Comparison of ENCODE assay signal across 11 cellular contexts in genomic region chr19:41582577-41583182, GRCh38. TPM values are rescaled to one million over a fixed set of nuclear protein-coding genes. Genes with fewer than 3 reads are reported as not detected.
A peak's percentile ranks its signal among the peaks of the same experiment; 100 is the strongest.
DNase-seq lines count a peak whose midpoint lies in the region; ATAC-seq, FAIRE-seq and TF ChIP-seq lines count a peak whose summit lies in the region.
"Not testable (repeated sequence)": the region's sequence is repeated elsewhere in the genome, so short reads cannot be mapped to it uniquely, and the experiment has no call there.
"Had no signal": no experiment of that assay in that cellular context is flagged by ENCODE, and none has a peak within 500 bp of the region (broad histone marks: within the 10 kb centered on the region; RNA-seq: fewer than 3 reads in every experiment).

No MANE protein-coding gene starts in this region.

- H3K4ac ChIP-seq in mesendoderm (ENCODE audit: low read depth, low read length): not testable (repeated sequence)

- not testable (repeated sequence) for H2BK5ac ChIP-seq in mesendoderm (ENCODE audit: low read length)

- H4K5ac ChIP-seq in mesendoderm (ENCODE audit: low read length): not testable (repeated sequence)

- H3K23ac ChIP-seq in mesendoderm (ENCODE audit: low read length): not testable (repeated sequence)

- not testable (repeated sequence) for H3K79me1 ChIP-seq in mesendoderm (ENCODE audit: low read length)

- CTCF ChIA-PET in HEK293 (lab: Yijun Ruan, JAX): interaction anchor here (0.6 to 6.9 kb wide), 6 partner anchors 10 to 593 kb away, joined by 3 to 38 read pairs (median 4); no protein-coding TSS in a partner anchor
- CTCF ChIA-PET in K562 (lab: Yijun Ruan, JAX; ENCODE audit: low intra/inter-chr PET ratio): not testable (repeated sequence)

- H3K9me1 ChIP-seq in K562 (ENCODE audit: control insufficient read depth, insufficient read depth, low read length): not testable (repeated sequence)

- H2BK15ac ChIP-seq in mesendoderm (replicated peaks; ENCODE audit: low read depth): not testable (repeated sequence)

- intact Hi-C loops in K562 (cut with micrococcal nuclease): not testable (repeated sequence)

- not testable (repeated sequence) for H3K4me2 ChIP-seq in BLaER1; K562 (ENCODE audit: insufficient read depth, low read length); mesendoderm (ENCODE audit: low read length)

- not testable (repeated sequence) for H2AK5ac ChIP-seq in mesendoderm (ENCODE audit: low read length)

- not testable (repeated sequence) for TF ChIP-seq CTCF in HEK293 (tag by site-specific recombination; IDR thresholded peaks at IDR 0.05); K562 (IDR thresholded peaks at IDR 0.05 in 2 of 3, conservative IDR thresholded peaks at IDR 0.05 in 1 of 3; ENCODE audit: insufficient read depth in 2 of 3, low read depth in 1 of 3, low read length in 3 of 3); endothelial cell (IDR thresholded peaks at IDR 0.05; ENCODE audit: unreplicated experiment)

- not testable (repeated sequence) for H3K27me3 ChIP-seq in BLaER1; K562 (ENCODE audit: control insufficient read depth in 2 of 2, insufficient read depth in 2 of 2, low read length in 2 of 2); mesendoderm (ENCODE audit: insufficient read depth, low read length, poor library complexity)

- H3K36me3 ChIP-seq in BLaER1: peaks cover 100% of the 10 kb centered on the region
- not testable (repeated sequence) for H3K36me3 ChIP-seq in HEK293 (ENCODE audit: control insufficient read depth in 2 of 2, insufficient read depth in 1 of 2, low read length in 2 of 2); K562 (ENCODE audit: control insufficient read depth, insufficient read depth, low read length); mesendoderm (ENCODE audit: control insufficient read depth, insufficient read depth, low read length)

- TF ChIP-seq POLR2A in K562 (conservative IDR thresholded peaks at IDR 0.05): not testable (repeated sequence)

- not testable (repeated sequence) for FAIRE-seq in K562 (lab: Jason Lieb, UNC)

- H3K79me2 ChIP-seq in K562 (ENCODE audit: control insufficient read depth, insufficient read depth, low read length); mesendoderm (ENCODE audit: control insufficient read depth, insufficient read depth, low read length): not testable (repeated sequence)

- not testable (repeated sequence) for H3K9ac ChIP-seq in BLaER1; K562 (ENCODE audit: insufficient read depth in 1 of 2, low read depth in 2 of 2, low read length in 2 of 2); mesendoderm (ENCODE audit: low read length)

- H2BK120ac ChIP-seq in mesendoderm (ENCODE audit: low read depth, low read length): not testable (repeated sequence)

- not testable (repeated sequence) for TF ChIP-seq RAD21 in K562 (CRISPR knock-in tag; conservative IDR thresholded peaks at IDR 0.05 in 1 of 2, IDR thresholded peaks at IDR 0.05 in 1 of 2)

- not testable (repeated sequence) for H3K4me1 Mint-ChIP-seq in activated naive CD8-positive, alpha-beta T cell treated with anti-CD3 and anti-CD28 coated beads for 36 hours; endothelial cell (ENCODE audit: unreplicated experiment)

- H4K8ac ChIP-seq in mesendoderm (ENCODE audit: low read depth, low read length): not testable (repeated sequence)

- POLR2A ChIA-PET in HEK293 (lab: Yijun Ruan, JAX); K562 (lab: Yijun Ruan, JAX): not testable (repeated sequence)

- H3K56ac ChIP-seq in mesendoderm (ENCODE audit: low read length): not testable (repeated sequence)

- 7% methylated on average over 1 of the region's 1 CpG for WGBS in K562 (ENCODE audit: insufficient coverage, low coverage, missing lambda C conversion rate)
- WGBS in mesendoderm (ENCODE audit: extremely low coverage, insufficient coverage, low lambda C conversion rate): no CpG with 5 or more reads among the region's 1 CpG

- peaks cover 48% of the 10 kb centered on the region for H3K36me3 Mint-ChIP-seq in activated naive CD8-positive, alpha-beta T cell treated with anti-CD3 and anti-CD28 coated beads for 36 hours
- peaks cover 94% of the 10 kb centered on the region for H3K36me3 Mint-ChIP-seq in endothelial cell (ENCODE audit: low read depth, unreplicated experiment)

- H3K4me3 Mint-ChIP-seq in activated naive CD8-positive, alpha-beta T cell treated with anti-CD3 and anti-CD28 coated beads for 36 hours: not testable (repeated sequence)
- H3K4me3 Mint-ChIP-seq in endothelial cell (ENCODE audit: unreplicated experiment): peak overlapping the region; percentile 89

- H2AFZ ChIP-seq in K562 (ENCODE audit: low read depth, low read length): not testable (repeated sequence)

- peaks cover 30% of the 10 kb centered on the region for H4K20me1 ChIP-seq in BLaER1
- not testable (repeated sequence) for H4K20me1 ChIP-seq in K562 (replicated peaks; ENCODE audit: control insufficient read depth, insufficient read depth, low read length)

- H3K4me3 ChIP-seq in BLaER1: peak overlapping the region; percentile 22; the same call in 1 of the 2 replicates
- not testable (repeated sequence) for H3K4me3 ChIP-seq in HEK293 (ENCODE audit: low read depth, low read length); K562; mesendoderm (ENCODE audit: low read length)

- peak overlapping the region; percentile 21 for H3K27ac Mint-ChIP-seq in activated naive CD8-positive, alpha-beta T cell treated with anti-CD3 and anti-CD28 coated beads for 36 hours
- H3K27ac Mint-ChIP-seq in endothelial cell (ENCODE audit: unreplicated experiment): peak overlapping the region; percentile 53

- not testable (repeated sequence) for H3K4me1 ChIP-seq in BLaER1; HEK293 (ENCODE audit: control insufficient read depth, insufficient read depth, low read length); K562 (replicated peaks in 1 of 2; ENCODE audit: control insufficient read depth in 2 of 2, insufficient read depth in 2 of 2, low read length in 2 of 2); mesendoderm (ENCODE audit: control insufficient read depth, low read depth, low read length)

- H3K27ac ChIP-seq in BLaER1; HEK293 (ENCODE audit: extremely low read depth, low read depth, low read length); K562 (ENCODE audit: extremely low read depth, low read depth, low read length); mesendoderm (ENCODE audit: low read depth, low read length): not testable (repeated sequence)

- not testable (repeated sequence) for H3K27me3 Mint-ChIP-seq in activated naive CD8-positive, alpha-beta T cell treated with anti-CD3 and anti-CD28 coated beads for 36 hours
- peaks cover 15% of the 10 kb centered on the region for H3K27me3 Mint-ChIP-seq in endothelial cell (ENCODE audit: unreplicated experiment)

- in situ Hi-C loops in K562 (cut with MboI): not testable (repeated sequence)

- ATAC-seq in K562: not testable (repeated sequence)

- peaks cover 49% of the 10 kb centered on the region for H3K9me3 ChIP-seq in BLaER1
- H3K9me3 ChIP-seq in HEK293 (ENCODE audit: control insufficient read depth, insufficient read depth, low read depth, low read length); K562 (replicated peaks; ENCODE audit: control insufficient read depth, insufficient read depth, low read depth, low read length): not testable (repeated sequence)

- BruUV-seq in K562 (replicated peaks; lab: Mats Ljungman, UMichigan): not testable (repeated sequence)

- peaks cover 20% of the 10 kb centered on the region for H3K9me3 Mint-ChIP-seq in activated naive CD8-positive, alpha-beta T cell treated with anti-CD3 and anti-CD28 coated beads for 36 hours
- H3K9me3 Mint-ChIP-seq in endothelial cell (ENCODE audit: unreplicated experiment): peaks cover 39% of the 10 kb centered on the region

- not testable (repeated sequence) for H3K18ac ChIP-seq in mesendoderm (ENCODE audit: low read length)

- TF ChIP-seq EP300 in K562 (IDR thresholded peaks at IDR 0.05; ENCODE audit: low read length): not testable (repeated sequence)

- not testable (repeated sequence) for DNase-seq in activated naive CD8-positive, alpha-beta T cell treated with anti-CD3 and anti-CD28 coated beads for 36 hours; K562 (ENCODE audit: extremely low read depth in 1 of 4, low spot score in 3 of 4); endothelial cell (ENCODE audit: low spot score)
- peak; percentile 2 for DNase-seq in mesendoderm

RNA-seq across cellular contexts. Expression of gene CEACAM21, which starts 6.7 kb away (rescaled TPM):
- 10 to 100 TPM; 36.5 to 37.5 TPM for total RNA-seq in activated naive CD8-positive, alpha-beta T cell treated with anti-CD3 and anti-CD28 coated beads for 36 hours
- not detected in 2 replicates for total RNA-seq in K562 (2011; cell fraction: chromatin; rRNA removed; ENCODE audit: low replicate concordance)
- not detected in 2 replicates for total RNA-seq in K562 (2011; cell fraction: nucleolus; rRNA removed)
- not detected in 2 replicates for total RNA-seq in K562 (2011; cell fraction: nucleoplasm; rRNA removed)
- total RNA-seq in K562 (2014; rRNA removed) (0.12 and 0.14 TPM in 2 replicates), K562 (2014; rRNA removed; fragmentation: Illumina TruSeq; extraction: Trizol) (0.13 and 0.18 TPM in 2 replicates), K562 (2015; rRNA removed; fragmentation: Illumina TruSeq; extraction: Trizol) (0.40 and 0.49 TPM in 2 replicates), K562 (2021) (0.18 TPM in 2 replicates), endothelial cell (ENCODE audit: unreplicated experiment) (74.1 TPM)
- polyA plus RNA-seq in K562 (2011; rRNA removed) (0.06 TPM in 1 of 2 replicates, not detected in the other), K562 (2014; fragmentation: Illumina TruSeq; extraction: Trizol) (0.24 and 0.30 TPM in 2 replicates), K562 (2014; fragmentation: Nextera tagmentation; extraction: Ambion mirVana) (under 1 TPM in 1 of 2 experiments, not detected in 1; 0.24 TPM), K562 (2014; rRNA removed) (0.11 TPM in 1 of 2 replicates, not detected in the other)
- not detected in 2 replicates for polyA plus RNA-seq in K562 (2011; cell fraction: cytosol; rRNA removed)
- polyA plus RNA-seq in K562 (2011; cell fraction: nucleus; rRNA removed): not detected in 2 replicates
- polyA plus RNA-seq in K562 (2012): 0.14 and 4.0 TPM in 2 replicates
- not detected in 2 replicates for polyA minus RNA-seq in K562 (2011; rRNA and poly(A)+ RNA removed)
- not detected in 2 replicates for polyA minus RNA-seq in K562 (2011; cell fraction: cytosol; rRNA and poly(A)+ RNA removed)
- polyA minus RNA-seq in K562 (2011; cell fraction: nucleus; rRNA and poly(A)+ RNA removed): not detected in 2 replicates
- 0.17 TPM for polyA plus RNA-seq in mesendoderm (2013, experiment 1 of 2)
- 0.08 TPM for polyA plus RNA-seq in mesendoderm (2013, experiment 2 of 2)
- total RNA-seq: Caco-2, Calu3 had no signal
- polyA plus RNA-seq: BJ had no signal

RNA-seq across cellular contexts. Expression of gene CEACAM4, which starts 44.2 kb away (rescaled TPM):
- not detected for total RNA-seq in activated naive CD8-positive, alpha-beta T cell treated with anti-CD3 and anti-CD28 coated beads for 36 hours
- not detected in 2 replicates for total RNA-seq in K562 (2011; cell fraction: chromatin; rRNA removed; ENCODE audit: low replicate concordance)
- not detected in 2 replicates for total RNA-seq in K562 (2011; cell fraction: nucleolus; rRNA removed)
- total RNA-seq in K562 (2011; cell fraction: nucleoplasm; rRNA removed): not detected in 2 replicates
- total RNA-seq in K562 (2014; rRNA removed): not detected in 2 replicates
- total RNA-seq in K562 (2014; rRNA removed; fragmentation: Illumina TruSeq; extraction: Trizol): not detected in 2 replicates
- not detected in 2 replicates for total RNA-seq in K562 (2015; rRNA removed; fragmentation: Illumina TruSeq; extraction: Trizol)
- total RNA-seq in K562 (2021): not detected in 2 replicates
- polyA plus RNA-seq in K562 (2011; rRNA removed): not detected in 2 replicates
- not detected in 2 replicates for polyA plus RNA-seq in K562 (2011; cell fraction: cytosol; rRNA removed)
- polyA plus RNA-seq in K562 (2011; cell fraction: nucleus; rRNA removed): not detected in 2 replicates
- not detected in 2 replicates for polyA plus RNA-seq in K562 (2012)
- polyA plus RNA-seq in K562 (2014; fragmentation: Illumina TruSeq; extraction: Trizol): not detected in 2 replicates
- polyA plus RNA-seq in K562 (2014; fragmentation: Nextera tagmentation; extraction: Ambion mirVana): not detected
- polyA plus RNA-seq in K562 (2014; rRNA removed): not detected in 2 replicates
- not detected in 2 replicates for polyA minus RNA-seq in K562 (2011; rRNA and poly(A)+ RNA removed)
- not detected in 2 replicates for polyA minus RNA-seq in K562 (2011; cell fraction: cytosol; rRNA and poly(A)+ RNA removed)
- not detected in 2 replicates for polyA minus RNA-seq in K562 (2011; cell fraction: nucleus; rRNA and poly(A)+ RNA removed)
- total RNA-seq in endothelial cell (ENCODE audit: unreplicated experiment): not detected
- not detected for polyA plus RNA-seq in mesendoderm (2013, experiment 1 of 2)
- not detected for polyA plus RNA-seq in mesendoderm (2013, experiment 2 of 2)
- total RNA-seq: B cell; Caco-2; Calu3; CD8-positive, alpha-beta T cell had no signal
- polyA plus RNA-seq: BJ had no signal

Comparison
In these comparisons a context has a peak if more than half of its experiments do, and no peak if none do; other contexts are left out.
1. RNA of gene CEACAM21, which starts 6.7 kb away (total RNA-seq): 74.1 TPM in endothelial cell (single experiment) and 36.5 to 37.5 TPM in activated naive CD8-positive, alpha-beta T cell treated with anti-CD3 and anti-CD28 coated beads for 36 hours; 0.12 to 0.49 TPM in K562; every median in the first group is over 10 times any median in the second.